11 cellular contexts compared by ENCODE assay signal in the genomic region with DNA sequence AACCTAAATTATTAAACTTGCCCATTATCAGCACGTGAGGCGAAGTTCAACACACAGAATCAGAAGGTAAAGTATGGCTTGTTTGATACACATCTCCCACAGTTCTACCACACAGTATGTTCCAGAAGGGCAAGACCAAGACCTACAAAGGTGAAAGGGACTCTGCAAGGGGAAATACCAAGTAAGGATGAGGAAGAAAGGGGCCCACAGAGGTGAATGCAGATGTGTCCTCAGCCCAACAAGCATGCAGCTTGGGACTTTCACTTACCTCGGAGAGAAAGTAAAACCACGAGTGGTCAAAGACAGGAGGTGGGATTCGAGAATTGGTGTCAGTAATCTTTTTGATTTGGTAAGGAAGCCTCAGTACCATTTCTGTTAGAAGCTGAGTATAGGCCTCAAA.
DNase-seq lines count a peak whose midpoint lies in the region; ATAC-seq lines count a peak whose summit lies in the region.
"Had no signal": no experiment of that assay in that cellular context is flagged by ENCODE, and none has a peak within 500 bp of the region (broad histone marks: within the 10 kb centered on the region; RNA-seq: fewer than 3 reads in every experiment).

No MANE protein-coding gene starts in this region.

- H3K36me3 Mint-ChIP-seq in activated T-cell treated with anti-CD3 and anti-CD28 coated beads, Interleukin-2, amount 50 U/mL, for 24 hours (ENCODE audit: low read depth): peaks cover 100% of the 10 kb centered on the region
- H3K36me3 Mint-ChIP-seq in activated naive CD4-positive, alpha-beta T cell treated with anti-CD3 and anti-CD28 coated beads, Interleukin-2, amount 50 U/mL, for 72 hours: peaks cover 46 to 58% of the 10 kb centered on the region in 2 donors

- H3K27ac Mint-ChIP-seq in activated T-cell treated with anti-CD3 and anti-CD28 coated beads, Interleukin-2, amount 50 U/mL, for 24 hours: peak overlapping the region; percentile 83
- peak overlapping the region; percentile 81 to 88 for H3K27ac Mint-ChIP-seq in activated naive CD4-positive, alpha-beta T cell treated with anti-CD3 and anti-CD28 coated beads, Interleukin-2, amount 50 U/mL, for 72 hours
- H3K27ac Mint-ChIP-seq: dendritic cell treated with granulocyte-macrophage colony-stimulating factor and Interleukin-4, amounts not matched to agents 40 ng/mL and 50 ng/mL, for 4 days had no signal

- H3K4me1 ChIP-seq in HAP-1: no peaks in the 10 kb centered on the region
- H3K4me1 ChIP-seq: upper lobe of right lung had no signal

- in situ Hi-C loops in HAP-1 (cut with MboI; ENCODE audit: low sequenced_read_pairs): no loop called here

- H3K4me3 ChIP-seq in HAP-1: no peak overlapping the region
- H3K4me3 ChIP-seq: upper lobe of right lung had no signal

- H3K27me3 Mint-ChIP-seq in activated T-cell treated with anti-CD3 and anti-CD28 coated beads, Interleukin-2, amount 50 U/mL, for 24 hours: no peaks in the 10 kb centered on the region
- H3K27me3 Mint-ChIP-seq: dendritic cell treated with granulocyte-macrophage colony-stimulating factor and Interleukin-4, amounts not matched to agents 40 ng/mL and 50 ng/mL, for 4 days had no signal

- ATAC-seq in HG02973 (IDR thresholded peaks at IDR 0.05; ENCODE audit: unreplicated experiment): peak; percentile 50
- ATAC-seq in activated naive CD4-positive, alpha-beta T cell treated with anti-CD3 and anti-CD28 coated beads, Interleukin-2, amount 50 U/mL, for 72 hours: peak; percentile 72 to 92
- ATAC-seq in stimulated activated naive CD8-positive, alpha-beta T cell treated with anti-CD3 and anti-CD28 coated beads, Interleukin-15, Interleukin-2, amounts not matched to agents 100 U/mL and 50 U/mL, for 24 hours: peak; percentile 91
- ATAC-seq in GM19035 (IDR thresholded peaks at IDR 0.05; ENCODE audit: unreplicated experiment): no peak
- ATAC-seq: upper lobe of right lung had no signal

- no peak for DNase-seq in activated T-cell treated with anti-CD3 and anti-CD28 coated beads, Interleukin-2, amount 50 U/mL, for 24 hours
- DNase-seq in activated T-cell treated with anti-CD3 and anti-CD28 coated beads, Interleukin-2, amount 50 U/mL, for 1 hour: no peak
- DNase-seq in activated naive CD4-positive, alpha-beta T cell treated with anti-CD3 and anti-CD28 coated beads, Interleukin-2, amount 50 U/mL, for 72 hours (ENCODE audit: low spot score in 2 of 2): peak in 1 of 2 donors; percentile 61
- DNase-seq in stimulated activated naive CD8-positive, alpha-beta T cell treated with anti-CD3 and anti-CD28 coated beads, Interleukin-15, Interleukin-2, amounts not matched to agents 100 U/mL and 50 U/mL, for 24 hours: peak; percentile 35
- no peak for DNase-seq in HAP-1 (ENCODE audit: low spot score in 2 of 2)
- DNase-seq in activated CD8-positive, alpha-beta memory T cell treated with anti-CD3 and anti-CD28 coated beads, Interleukin-2, amount 50 U/mL, for 4 hours: no peak
- DNase-seq: SK-N-SH, upper lobe of right lung had no signal

- no peaks in the 10 kb centered on the region for H3K27me3 ChIP-seq in HAP-1 (ENCODE audit: low read depth)
- H3K27me3 ChIP-seq: upper lobe of right lung had no signal

- H3K9me3 Mint-ChIP-seq in activated T-cell treated with anti-CD3 and anti-CD28 coated beads, Interleukin-2, amount 50 U/mL, for 24 hours: no peaks in the 10 kb centered on the region
- no peaks in the 10 kb centered on the region for H3K9me3 Mint-ChIP-seq in activated naive CD4-positive, alpha-beta T cell treated with anti-CD3 and anti-CD28 coated beads, Interleukin-2, amount 50 U/mL, for 72 hours
- H3K9me3 Mint-ChIP-seq: dendritic cell treated with granulocyte-macrophage colony-stimulating factor and Interleukin-4, amounts not matched to agents 40 ng/mL and 50 ng/mL, for 4 days had no signal

- H3K9me3 ChIP-seq in HAP-1: no peaks in the 10 kb centered on the region
- H3K9me3 ChIP-seq: SK-N-SH, upper lobe of right lung had no signal

- H3K4me3 Mint-ChIP-seq in activated T-cell treated with anti-CD3 and anti-CD28 coated beads, Interleukin-2, amount 50 U/mL, for 24 hours: no peak overlapping the region
- H3K4me3 Mint-ChIP-seq: dendritic cell treated with granulocyte-macrophage colony-stimulating factor and Interleukin-4, amounts not matched to agents 40 ng/mL and 50 ng/mL, for 4 days had no signal

- H3K36me3 ChIP-seq in HAP-1 (replicated peaks): peaks cover 100% of the 10 kb centered on the region

- H3K4me1 Mint-ChIP-seq in activated T-cell treated with anti-CD3 and anti-CD28 coated beads, Interleukin-2, amount 50 U/mL, for 24 hours (ENCODE audit: low read depth): peaks cover 34% of the 10 kb centered on the region
